ENCODE assay signal across 8 cellular contexts in the genomic region with DNA sequence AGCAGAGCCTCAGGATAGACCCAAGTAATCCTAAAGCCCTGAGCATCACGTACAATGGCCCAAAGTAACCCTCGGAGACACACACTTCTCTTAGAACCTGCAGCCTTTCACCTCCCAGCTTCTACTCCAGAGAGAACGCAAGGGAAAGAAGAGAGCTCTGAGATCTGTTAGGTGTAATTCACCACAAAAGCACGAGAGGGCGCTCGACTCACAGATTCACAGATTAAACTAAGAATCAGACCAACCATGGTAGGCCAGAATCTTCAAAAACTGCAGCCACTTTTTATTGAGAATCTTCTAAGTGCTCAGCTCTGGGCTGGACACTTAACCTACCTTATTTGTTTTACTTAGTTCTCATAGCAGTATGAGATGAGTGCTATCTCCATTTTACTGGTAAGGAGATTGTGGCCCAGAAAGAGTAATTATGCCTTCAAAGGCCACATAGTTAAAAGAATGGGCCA. TPM values are rescaled to one million over a fixed set of nuclear protein-coding genes. Genes with fewer than 3 reads are reported as not detected.
DNase-seq lines count a peak whose midpoint lies in the region; ATAC-seq, FAIRE-seq and TF ChIP-seq lines count a peak whose summit lies in the region.

No MANE protein-coding gene starts in this region.

- TF ChIP-seq CTCF in GM10266 (IDR thresholded peaks at IDR 0.05; ENCODE audit: control insufficient read depth, insufficient read depth, low read depth, missing control alignments) (peak; percentile 87), HepG2 (CRISPR knock-in tag; IDR thresholded peaks at IDR 0.05) (peak; percentile 90)

- in situ Hi-C loops in HepG2 (cut with HindIII; ENCODE audit: extremely low pct_ligation_motif_present, low pct_unique_long_range_greater_than_20kb): loop anchor here (5.0 kb wide), 2 partner anchors 34 to 84 kb away; no protein-coding TSS in a partner anchor

- TF ChIP-seq EP300 in HepG2 (IDR thresholded peaks at IDR 0.05; ENCODE audit: low read depth in 2 of 2, low read length in 2 of 2): no peak
- TF ChIP-seq EP300 in HepG2 (CRISPR knock-in tag; IDR thresholded peaks at IDR 0.05; ENCODE audit: borderline replicate concordance): no peak

- H3K27me3 ChIP-seq in HepG2 (ENCODE audit: control insufficient read depth in 1 of 2, insufficient read depth in 2 of 2, low read length in 2 of 2): no peaks in the 10 kb centered on the region; a peak in 2 of 5 replicates

- H3K9me3 Mint-ChIP-seq in activated CD4-positive, alpha-beta T cell treated with anti-CD3 and anti-CD28 coated beads, Interleukin-2, amount 10 ng/mL, durations not matched to agents 7 days and 5 days: no peaks in the 10 kb centered on the region

- H3K36me3 ChIP-seq in HepG2 (replicated peaks in 1 of 2; ENCODE audit: control insufficient read depth in 1 of 2, insufficient read depth in 2 of 2, low read length in 2 of 2): no peaks in the 10 kb centered on the region; a peak in 2 of 5 replicates

- POLR2A ChIA-PET in activated CD4-positive, alpha-beta T cell treated with anti-CD3 and anti-CD28 coated beads, Interleukin-2, amount 10 ng/mL, durations not matched to agents 7 days and 5 days (lab: Charles Lee): interaction anchor here (0.6 kb wide), 2 partner anchors 38 to 86 kb away, joined by 3 read pairs; no protein-coding TSS in a partner anchor
- POLR2A ChIA-PET in HepG2 (lab: Yijun Ruan, JAX): interaction anchor here (1.0 to 8.2 kb wide), 10 partner anchors 13 to 104 kb away, joined by 4 to 115 read pairs (median 9); a partner anchor contains a TSS

- H2AFZ ChIP-seq in HepG2 (ENCODE audit: low read length): peak overlapping the region; percentile 97

- FAIRE-seq in HepG2 (lab: Jason Lieb, UNC): peak; percentile 86

- H3K4me1 ChIP-seq in HepG2 (ENCODE audit: insufficient read depth, low read length): peaks cover 18% of the 10 kb centered on the region

- peak overlapping the region; percentile 97 for H3K4me3 Mint-ChIP-seq in activated CD4-positive, alpha-beta T cell treated with anti-CD3 and anti-CD28 coated beads, Interleukin-2, amount 10 ng/mL, durations not matched to agents 7 days and 5 days

- H4K20me1 ChIP-seq in HepG2 (ENCODE audit: insufficient read depth, low read length): no peaks in the 10 kb centered on the region; the same call in 1 of the 2 replicates

- TF ChIP-seq POLR2A in HepG2 (IDR thresholded peaks at IDR 0.05; ENCODE audit: insufficient read depth in 1 of 2, low read depth in 2 of 2, low read length in 2 of 2): no peak

- peak overlapping the region; percentile 96 to 98 (median 98) for H3K4me3 ChIP-seq in HepG2 (replicated peaks in 1 of 3; ENCODE audit: insufficient read depth in 1 of 3, low read depth in 2 of 3, low read length in 3 of 3)

- no TSS peak for BruUV-seq in HepG2 (replicated peaks; lab: Mats Ljungman, UMichigan)

- DNase-seq in GM10266 (ENCODE audit: extremely low spot score): peak; percentile 79
- DNase-seq in NCI-H526 (lab: John Stamatoyannopoulos, UW): peak; percentile 81 to 93
- peak; percentile 95 for DNase-seq in activated CD4-positive, alpha-beta T cell treated with anti-CD3 and anti-CD28 coated beads, Interleukin-2, amount 10 ng/mL, durations not matched to agents 7 days and 5 days
- peak; percentile 94 for DNase-seq in dedifferentiated amniotic fluid mesenchymal stem cell (ENCODE audit: extremely low spot score)
- DNase-seq in HepG2 (ENCODE audit: low spot score): peak; percentile 88
- peak; percentile 79 for DNase-seq in stimulated activated CD4-positive, alpha-beta T cell treated with anti-CD3 and anti-CD28 coated beads, Interleukin-2, amount 100 ng/mL, for 4 hours (ENCODE audit: low read depth)

- peak overlapping the region; percentile 95 for H3K27ac Mint-ChIP-seq in activated CD4-positive, alpha-beta T cell treated with anti-CD3 and anti-CD28 coated beads, Interleukin-2, amount 10 ng/mL, durations not matched to agents 7 days and 5 days

- peak overlapping the region; percentile 51 for H3K27ac ChIP-seq in HepG2 (ENCODE audit: extremely low read length, insufficient read depth, low read length)

- ATAC-seq in HG03521 (IDR thresholded peaks at IDR 0.05; ENCODE audit: unreplicated experiment) (peak; percentile 29), HepG2 (peak; percentile 58), HG02840 (IDR thresholded peaks at IDR 0.05; ENCODE audit: low FRiP score, unreplicated experiment) (no peak)

- CTCF ChIA-PET in activated CD4-positive, alpha-beta T cell treated with anti-CD3 and anti-CD28 coated beads, Interleukin-2, amount 10 ng/mL, durations not matched to agents 7 days and 5 days (lab: Charles Lee): interaction anchor here (0.6 to 5.4 kb wide), 51 partner anchors 9 to 387 kb away, joined by 3 to 63 read pairs (median 4); a partner anchor contains a TSS
- CTCF ChIA-PET in HepG2 (lab: Yijun Ruan, JAX; ENCODE audit: low intra/inter-chr PET ratio, low total read pairs): interaction anchor here (1.1 to 3.9 kb wide), 6 partner anchors 34 to 84 kb away, joined by 3 to 64 read pairs (median 10); no protein-coding TSS in a partner anchor

- H3K9ac ChIP-seq in HepG2 (ENCODE audit: insufficient read depth, low read depth, low read length): peak overlapping the region; percentile 95

- intact Hi-C loops in HepG2 (cut with micrococcal nuclease; ENCODE audit: unreplicated experiment): loop anchor here (1.0 kb wide), 2 partner anchors 37 to 83 kb away; no protein-coding TSS in a partner anchor

- peaks cover 29% of the 10 kb centered on the region for H3K79me2 ChIP-seq in HepG2 (ENCODE audit: insufficient read depth, low read length)

- peak; percentile 92 for TF ChIP-seq RAD21 in HepG2 (CRISPR knock-in tag; IDR thresholded peaks at IDR 0.05)

- peaks cover 19% of the 10 kb centered on the region for H3K36me3 Mint-ChIP-seq in activated CD4-positive, alpha-beta T cell treated with anti-CD3 and anti-CD28 coated beads, Interleukin-2, amount 10 ng/mL, durations not matched to agents 7 days and 5 days (ENCODE audit: low read depth)

- no peaks in the 10 kb centered on the region for H3K27me3 Mint-ChIP-seq in activated CD4-positive, alpha-beta T cell treated with anti-CD3 and anti-CD28 coated beads, Interleukin-2, amount 10 ng/mL, durations not matched to agents 7 days and 5 days

- H3K9me3 ChIP-seq in HepG2 (ENCODE audit: low read length): no peaks in the 10 kb centered on the region

- peak overlapping the region; percentile 94 for H3K4me2 ChIP-seq in HepG2 (ENCODE audit: low read depth, low read length)

- 0% methylated on average over 6 of the region's 6 CpGs for WGBS in HepG2 (ENCODE audit: low lambda C conversion rate)

- H3K4me1 Mint-ChIP-seq in activated CD4-positive, alpha-beta T cell treated with anti-CD3 and anti-CD28 coated beads, Interleukin-2, amount 10 ng/mL, durations not matched to agents 7 days and 5 days: peaks cover 31% of the 10 kb centered on the region

RNA-seq across cellular contexts. Expression of a gene that starts 1.3 kb away (rescaled TPM):
- 100 to 1,000 TPM; 143 to 144 TPM for total RNA-seq in activated CD4-positive, alpha-beta T cell treated with anti-CD3 and anti-CD28 coated beads, Interleukin-2, amount 10 ng/mL, durations not matched to agents 7 days and 5 days
- total RNA-seq in HepG2 (2016; rRNA removed; fragmentation: Illumina TruSeq; extraction: Trizol): 81.5 and 90.0 TPM in 2 replicates
- total RNA-seq in HepG2 (2016; cell fraction: cytosol; rRNA removed; fragmentation: Illumina TruSeq; extraction: Trizol; ENCODE audit: low read depth): 13.0 and 13.4 TPM in 2 replicates
- 81.4 and 90.7 TPM in 2 replicates for total RNA-seq in HepG2 (2016; cell fraction: insoluble cytoplasmic fraction; rRNA removed; fragmentation: Illumina TruSeq; extraction: Trizol)
- total RNA-seq in HepG2 (2016; cell fraction: membrane; rRNA removed; fragmentation: Illumina TruSeq; extraction: Trizol): 17.1 and 20.2 TPM in 2 replicates
- 66.5 and 79.7 TPM in 2 replicates for total RNA-seq in HepG2 (2016; cell fraction: nucleus; rRNA removed; fragmentation: Illumina TruSeq; extraction: Trizol)
- polyA plus RNA-seq in HepG2 (2011; rRNA removed): 35.7 and 42.2 TPM in 2 replicates
- polyA plus RNA-seq in HepG2 (2011; cell fraction: cytosol; rRNA removed): 28.4 and 30.1 TPM in 2 replicates
- 114 and 128 TPM in 2 replicates for polyA plus RNA-seq in HepG2 (2011; cell fraction: nucleus; rRNA removed)
- 43.8 and 55.5 TPM in 2 replicates for polyA plus RNA-seq in HepG2 (2012)
- 2.6 and 3.7 TPM in 2 replicates for polyA plus RNA-seq in HepG2 (2016; cell fraction: cytosol; fragmentation: Illumina TruSeq; extraction: Trizol; ENCODE audit: low read depth)
- polyA plus RNA-seq in HepG2 (2016; cell fraction: insoluble cytoplasmic fraction; fragmentation: Illumina TruSeq; extraction: Trizol; ENCODE audit: low read depth): 62.7 and 67.1 TPM in 2 replicates
- polyA plus RNA-seq in HepG2 (2016; cell fraction: membrane; fragmentation: Illumina TruSeq; extraction: Trizol; ENCODE audit: low read depth): 8.1 and 9.8 TPM in 2 replicates
- polyA plus RNA-seq in HepG2 (2016; cell fraction: nucleus; fragmentation: Illumina TruSeq; extraction: Trizol; ENCODE audit: insufficient read depth, low read depth): 132 TPM in 2 replicates
- polyA minus RNA-seq in HepG2 (2011; rRNA and poly(A)+ RNA removed; ENCODE audit: low replicate concordance): 29.9 and 100 TPM in 2 replicates
- 11.7 and 12.4 TPM in 2 replicates for polyA minus RNA-seq in HepG2 (2011; cell fraction: cytosol; rRNA and poly(A)+ RNA removed)
- 55.9 and 69.0 TPM in 2 replicates for polyA minus RNA-seq in HepG2 (2011; cell fraction: nucleus; rRNA and poly(A)+ RNA removed)

RNA-seq across cellular contexts. Expression of a gene that starts 12.4 kb away (rescaled TPM):
- 1 to 10 TPM; 1.1 to 1.2 TPM for total RNA-seq in activated CD4-positive, alpha-beta T cell treated with anti-CD3 and anti-CD28 coated beads, Interleukin-2, amount 10 ng/mL, durations not matched to agents 7 days and 5 days
- 1.8 and 2.2 TPM in 2 replicates for total RNA-seq in HepG2 (2016; rRNA removed; fragmentation: Illumina TruSeq; extraction: Trizol)
- 0.88 and 1.9 TPM in 2 replicates for total RNA-seq in HepG2 (2016; cell fraction: cytosol; rRNA removed; fragmentation: Illumina TruSeq; extraction: Trizol; ENCODE audit: low read depth)
- total RNA-seq in HepG2 (2016; cell fraction: insoluble cytoplasmic fraction; rRNA removed; fragmentation: Illumina TruSeq; extraction: Trizol): 2.5 and 2.9 TPM in 2 replicates
- 1.2 and 1.4 TPM in 2 replicates for total RNA-seq in HepG2 (2016; cell fraction: membrane; rRNA removed; fragmentation: Illumina TruSeq; extraction: Trizol)
- total RNA-seq in HepG2 (2016; cell fraction: nucleus; rRNA removed; fragmentation: Illumina TruSeq; extraction: Trizol): 1.9 and 3.0 TPM in 2 replicates
- polyA plus RNA-seq in HepG2 (2011; rRNA removed): 1.9 and 2.8 TPM in 2 replicates
- polyA plus RNA-seq in HepG2 (2011; cell fraction: cytosol; rRNA removed): 1.3 and 2.0 TPM in 2 replicates
- polyA plus RNA-seq in HepG2 (2011; cell fraction: nucleus; rRNA removed): 1.8 and 1.9 TPM in 2 replicates
- 0.71 and 1.1 TPM in 2 replicates for polyA plus RNA-seq in HepG2 (2012)
- 0.32 and 0.35 TPM in 2 replicates for polyA plus RNA-seq in HepG2 (2016; cell fraction: cytosol; fragmentation: Illumina TruSeq; extraction: Trizol; ENCODE audit: low read depth)
- polyA plus RNA-seq in HepG2 (2016; cell fraction: insoluble cytoplasmic fraction; fragmentation: Illumina TruSeq; extraction: Trizol; ENCODE audit: low read depth): 2.7 and 3.6 TPM in 2 replicates
- polyA plus RNA-seq in HepG2 (2016; cell fraction: membrane; fragmentation: Illumina TruSeq; extraction: Trizol; ENCODE audit: low read depth): 0.64 and 0.78 TPM in 2 replicates
- polyA plus RNA-seq in HepG2 (2016; cell fraction: nucleus; fragmentation: Illumina TruSeq; extraction: Trizol; ENCODE audit: insufficient read depth, low read depth): 3.6 and 3.8 TPM in 2 replicates
- polyA minus RNA-seq in HepG2 (2011; rRNA and poly(A)+ RNA removed; ENCODE audit: low replicate concordance): 1.0 and 2.6 TPM in 2 replicates
- 0.59 and 1.2 TPM in 2 replicates for polyA minus RNA-seq in HepG2 (2011; cell fraction: cytosol; rRNA and poly(A)+ RNA removed)
- 0.90 and 3.6 TPM in 2 replicates for polyA minus RNA-seq in HepG2 (2011; cell fraction: nucleus; rRNA and poly(A)+ RNA removed)

RNA-seq across cellular contexts. Expression of a gene that starts 35.0 kb away (rescaled TPM):
- total RNA-seq in activated CD4-positive, alpha-beta T cell treated with anti-CD3 and anti-CD28 coated beads, Interleukin-2, amount 10 ng/mL, durations not matched to agents 7 days and 5 days: 10 to 100 TPM; 14.9 to 19.9 TPM
- total RNA-seq in HepG2 (2016; rRNA removed; fragmentation: Illumina TruSeq; extraction: Trizol): 0.29 TPM in 1 of 2 replicates, not detected in the other
- total RNA-seq in HepG2 (2016; cell fraction: cytosol; rRNA removed; fragmentation: Illumina TruSeq; extraction: Trizol; ENCODE audit: low read depth): not detected in 2 replicates
- 0.24 and 0.25 TPM in 2 replicates for total RNA-seq in HepG2 (2016; cell fraction: insoluble cytoplasmic fraction; rRNA removed; fragmentation: Illumina TruSeq; extraction: Trizol)
- total RNA-seq in HepG2 (2016; cell fraction: membrane; rRNA removed; fragmentation: Illumina TruSeq; extraction: Trizol): 0.31 and 0.48 TPM in 2 replicates
- 0.16 TPM in 1 of 2 replicates, not detected in the other for total RNA-seq in HepG2 (2016; cell fraction: nucleus; rRNA removed; fragmentation: Illumina TruSeq; extraction: Trizol)
- polyA plus RNA-seq in HepG2 (2011; rRNA removed): 0.54 and 0.88 TPM in 2 replicates
- 0.27 and 0.38 TPM in 2 replicates for polyA plus RNA-seq in HepG2 (2011; cell fraction: cytosol; rRNA removed)
- 1.9 and 2.8 TPM in 2 replicates for polyA plus RNA-seq in HepG2 (2011; cell fraction: nucleus; rRNA removed)
- 0.31 and 0.96 TPM in 2 replicates for polyA plus RNA-seq in HepG2 (2012)
- 0.18 and 0.26 TPM in 2 replicates for polyA plus RNA-seq in HepG2 (2016; cell fraction: cytosol; fragmentation: Illumina TruSeq; extraction: Trizol; ENCODE audit: low read depth)
- 0.09 and 0.19 TPM in 2 replicates for polyA plus RNA-seq in HepG2 (2016; cell fraction: insoluble cytoplasmic fraction; fragmentation: Illumina TruSeq; extraction: Trizol; ENCODE audit: low read depth)
- 0.48 TPM in 1 of 2 replicates, not detected in the other for polyA plus RNA-seq in HepG2 (2016; cell fraction: membrane; fragmentation: Illumina TruSeq; extraction: Trizol; ENCODE audit: low read depth)
- polyA plus RNA-seq in HepG2 (2016; cell fraction: nucleus; fragmentation: Illumina TruSeq; extraction: Trizol; ENCODE audit: insufficient read depth, low read depth): 1.0 and 1.1 TPM in 2 replicates
- polyA minus RNA-seq in HepG2 (2011; rRNA and poly(A)+ RNA removed; ENCODE audit: low replicate concordance): 0.36 and 23.6 TPM in 2 replicates
- polyA minus RNA-seq in HepG2 (2011; cell fraction: cytosol; rRNA and poly(A)+ RNA removed): not detected in 2 replicates
- polyA minus RNA-seq in HepG2 (2011; cell fraction: nucleus; rRNA and poly(A)+ RNA removed): 0.87 and 1.2 TPM in 2 replicates

Comparison
In these comparisons a context has a peak if more than half of its experiments do, and no peak if none do; other contexts are left out.
1. RNA of a gene that starts 35.0 kb away (total RNA-seq): 14.9 to 19.9 TPM in activated CD4-positive, alpha-beta T cell treated with anti-CD3 and anti-CD28 coated beads, Interleukin-2, amount 10 ng/mL, durations not matched to agents 7 days and 5 days; 0.16 to 0.48 TPM in HepG2; every median in the first group is over 10 times any median in the second.
2. Peak in every context shown above with its lines, with median percentiles within 50 percentile points of each other: DNase-seq.